16 cellular contexts compared by ENCODE assay signal in the genomic region with DNA sequence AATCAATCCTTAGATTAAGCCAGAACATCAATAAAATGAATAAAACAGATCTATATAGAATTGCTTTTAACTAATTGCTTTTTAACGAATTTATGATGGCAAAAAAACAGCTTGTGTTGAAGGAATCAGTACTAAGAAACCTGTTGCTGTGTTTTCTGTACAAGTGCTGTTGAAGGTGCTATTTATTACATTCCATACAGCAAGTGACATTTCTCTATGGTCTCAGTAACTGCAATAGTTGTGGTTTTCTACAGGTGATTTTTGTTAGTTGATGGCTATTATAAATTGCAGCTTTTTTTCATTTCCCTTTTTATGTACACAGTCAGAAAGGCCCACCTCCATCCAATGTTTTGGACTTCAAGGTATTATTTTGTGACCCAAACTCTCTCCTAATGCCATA. TPM values are rescaled to one million over a fixed set of nuclear protein-coding genes. Genes with fewer than 3 reads are reported as not detected.
DNase-seq lines count a peak whose midpoint lies in the region; ATAC-seq, FAIRE-seq and TF ChIP-seq lines count a peak whose summit lies in the region.
"Had no signal": no experiment of that assay in that cellular context is flagged by ENCODE, and none has a peak within 500 bp of the region (broad histone marks: within the 10 kb centered on the region; RNA-seq: fewer than 3 reads in every experiment).

No MANE protein-coding gene starts in this region.

- no peak for TF ChIP-seq CTCF in HEK293 (tag by site-specific recombination; IDR thresholded peaks at IDR 0.05)
- TF ChIP-seq CTCF in OCI-LY7 (conservative IDR thresholded peaks at IDR 0.05; ENCODE audit: low read length), result no peak
- TF ChIP-seq CTCF in pancreas (IDR thresholded peaks at IDR 0.05), result no peak
- no peak for TF ChIP-seq CTCF in lower lobe of right lung (IDR thresholded peaks at IDR 0.05)

- H3K36me3 ChIP-seq in HEK293 (ENCODE audit: control insufficient read depth in 2 of 2, insufficient read depth in 1 of 2, low read length in 2 of 2) (no peaks in the 10 kb centered on the region), OCI-LY7 (ENCODE audit: insufficient read depth, low read length) (peaks cover 7% of the 10 kb centered on the region; the same call in 1 of the 2 replicates), pancreas (no peaks in the 10 kb centered on the region), lower lobe of right lung (no peaks in the 10 kb centered on the region)
- H3K36me3 ChIP-seq: BLaER1 had no signal

- CTCF ChIA-PET in HEK293 (lab: Yijun Ruan, JAX) (interaction anchor here (0.6 to 0.7 kb wide), 2 partner anchors 56 to 225 kb away, joined by 4 to 5 read pairs; no protein-coding TSS in a partner anchor), OCI-LY7 (lab: Charles Lee; ENCODE audit: unreplicated experiment) (no interaction called here)

- no peak overlapping the region for H3K4me3 ChIP-seq in HEK293 (ENCODE audit: low read depth, low read length)
- peak overlapping the region; percentile 15 for H3K4me3 ChIP-seq in OCI-LY7 (ENCODE audit: low read depth, low read length, poor library complexity, severe bottlenecking)
- no peak overlapping the region for H3K4me3 ChIP-seq in pancreas
- H3K4me3 ChIP-seq in lower lobe of right lung, result no peak overlapping the region
- H3K4me3 ChIP-seq: BLaER1, GM23338 had no signal

- H3K27ac ChIP-seq in HEK293 (ENCODE audit: extremely low read depth, low read depth, low read length) (no peak overlapping the region), OCI-LY7 (ENCODE audit: low read depth, low read length, poor library complexity, severe bottlenecking) (peak overlapping the region; percentile 59), pancreas (no peak overlapping the region), lower lobe of right lung (no peak overlapping the region)
- H3K27ac ChIP-seq: BLaER1, HL-60 had no signal

- H3K4me2 ChIP-seq in OCI-LY7 (ENCODE audit: low read length), result peak overlapping the region; percentile 41
- H3K4me2 ChIP-seq: BLaER1, GM23338 had no signal

- ATAC-seq in GM18867 (IDR thresholded peaks at IDR 0.05; ENCODE audit: unreplicated experiment) (peak; percentile 76), pancreas (no peak), lower lobe of right lung (no peak)
- ATAC-seq: GM23338 had no signal

- H3K4me1 ChIP-seq in HEK293 (ENCODE audit: control insufficient read depth, insufficient read depth, low read length) (no peaks in the 10 kb centered on the region), OCI-LY7 (ENCODE audit: insufficient read depth, low read length, poor library complexity, severe bottlenecking) (peaks cover 51% of the 10 kb centered on the region), pancreas (peaks cover 0 to 21% (median 4%) of the 10 kb centered on the region in 3 donors), lower lobe of right lung (no peaks in the 10 kb centered on the region)
- H3K4me1 ChIP-seq: BLaER1, Caco-2 had no signal

- 69 to 77% methylated on average over 1 of the region's 1 CpG for WGBS in pancreas, 2 donors

- no peaks in the 10 kb centered on the region for H4K20me1 ChIP-seq in OCI-LY7 (ENCODE audit: insufficient read depth, low read length)
- H4K20me1 ChIP-seq: BLaER1 had no signal

- POLR2A ChIA-PET in HEK293 (lab: Yijun Ruan, JAX) (no interaction called here), OCI-LY7 (lab: Charles Lee) (interaction anchor here (0.6 to 3.1 kb wide), 6 partner anchors 11 to 257 kb away, joined by 3 to 16 read pairs (median 5); a partner anchor contains a TSS)

- H3K9me2 ChIP-seq in OCI-LY7 (ENCODE audit: insufficient read depth, low read length), result no peaks in the 10 kb centered on the region

- BruUV-seq in OCI-LY7 (replicated peaks; lab: Mats Ljungman, UMichigan), result no TSS peak

- FAIRE-seq in pancreas (lab: Jason Lieb, UNC), result peak; percentile 13
- FAIRE-seq: GM18507 had no signal

- DNase-seq in OCI-LY7 (ENCODE audit: low spot score) (peak; percentile 64), pancreas (no peak), NCI-H2029 treated with DMSO at 0.1 percent for 48 hours (lab: John Stamatoyannopoulos, UW) (no peak), lower lobe of right lung (no peak), activated T-cell treated with anti-CD3 and anti-CD28 coated beads for 4 hours (no peak)
- DNase-seq: 8988T; AML-193; Caco-2; CD8-positive, alpha-beta memory T cell; H7 had no signal

- H3K9me3 ChIP-seq in HEK293 (ENCODE audit: control insufficient read depth, insufficient read depth, low read depth, low read length) (no peaks in the 10 kb centered on the region), OCI-LY7 (ENCODE audit: low read length) (no peaks in the 10 kb centered on the region), pancreas (no peaks in the 10 kb centered on the region), lower lobe of right lung (no peaks in the 10 kb centered on the region)
- H3K9me3 ChIP-seq: BLaER1, Caco-2 had no signal

- no peaks in the 10 kb centered on the region for H3K27me3 ChIP-seq in pancreas
- H3K27me3 ChIP-seq in lower lobe of right lung (ENCODE audit: low read depth), result no peaks in the 10 kb centered on the region
- H3K27me3 ChIP-seq: BLaER1 had no signal

- H2AFZ ChIP-seq in OCI-LY7 (ENCODE audit: low read length), result no peak overlapping the region
- H2AFZ ChIP-seq: GM23338 had no signal

- no peaks in the 10 kb centered on the region for H3K79me2 ChIP-seq in OCI-LY7 (ENCODE audit: insufficient read depth, low read depth, low read length)

- intact Hi-C loops in OCI-LY7 (cut with micrococcal nuclease; ENCODE audit: unreplicated experiment), result loop anchor here (2.0 to 5.0 kb wide), 2 partner anchors 56 to 178 kb away; no protein-coding TSS in a partner anchor
- intact Hi-C loops in pancreas (cut with DNase I), result no loop called here
- intact Hi-C loops in lower lobe of right lung (cut with DNase I), result no loop called here

TF ChIP-seq in HEK293, 187 proteins besides CTCF, POLR2A, EP300 and RAD21 (continues in another document):
- TF ChIP-seq ZNF830 (tag by site-specific recombination; IDR thresholded peaks at IDR 0.05; ENCODE audit: low read depth), result no peak
- TF ChIP-seq, protein P1, sequence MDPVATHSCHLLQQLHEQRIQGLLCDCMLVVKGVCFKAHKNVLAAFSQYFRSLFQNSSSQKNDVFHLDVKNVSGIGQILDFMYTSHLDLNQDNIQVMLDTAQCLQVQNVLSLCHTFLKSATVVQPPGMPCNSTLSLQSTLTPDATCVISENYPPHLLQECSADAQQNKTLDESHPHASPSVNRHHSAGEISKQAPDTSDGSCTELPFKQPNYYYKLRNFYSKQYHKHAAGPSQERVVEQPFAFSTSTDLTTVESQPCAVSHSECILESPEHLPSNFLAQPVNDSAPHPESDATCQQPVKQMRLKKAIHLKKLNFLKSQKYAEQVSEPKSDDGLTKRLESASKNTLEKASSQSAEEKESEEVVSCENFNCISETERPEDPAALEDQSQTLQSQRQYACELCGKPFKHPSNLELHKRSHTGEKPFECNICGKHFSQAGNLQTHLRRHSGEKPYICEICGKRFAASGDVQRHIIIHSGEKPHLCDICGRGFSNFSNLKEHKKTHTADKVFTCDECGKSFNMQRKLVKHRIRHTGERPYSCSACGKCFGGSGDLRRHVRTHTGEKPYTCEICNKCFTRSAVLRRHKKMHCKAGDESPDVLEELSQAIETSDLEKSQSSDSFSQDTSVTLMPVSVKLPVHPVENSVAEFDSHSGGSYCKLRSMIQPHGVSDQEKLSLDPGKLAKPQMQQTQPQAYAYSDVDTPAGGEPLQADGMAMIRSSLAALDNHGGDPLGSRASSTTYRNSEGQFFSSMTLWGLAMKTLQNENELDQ (tag by site-specific recombination; IDR thresholded peaks at IDR 0.05; ENCODE audit: low read depth), result no peak
- TF ChIP-seq ZNF660 (tag by site-specific recombination; IDR thresholded peaks at IDR 0.05), result no peak
- TF ChIP-seq SCRT2 (tag by site-specific recombination; IDR thresholded peaks at IDR 0.05), result peak; percentile 85
- TF ChIP-seq, protein P2, sequence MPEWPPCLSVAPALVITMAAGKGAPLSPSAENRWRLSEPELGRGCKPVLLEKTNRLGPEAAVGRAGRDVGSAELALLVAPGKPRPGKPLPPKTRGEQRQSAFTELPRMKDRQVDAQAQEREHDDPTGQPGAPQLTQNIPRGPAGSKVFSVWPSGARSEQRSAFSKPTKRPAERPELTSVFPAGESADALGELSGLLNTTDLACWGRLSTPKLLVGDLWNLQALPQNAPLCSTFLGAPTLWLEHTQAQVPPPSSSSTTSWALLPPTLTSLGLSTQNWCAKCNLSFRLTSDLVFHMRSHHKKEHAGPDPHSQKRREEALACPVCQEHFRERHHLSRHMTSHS (tag by site-specific recombination; IDR thresholded peaks at IDR 0.05), result no peak
- TF ChIP-seq KLF9 (tag by site-specific recombination; IDR thresholded peaks at IDR 0.05; ENCODE audit: low read depth), result no peak
- TF ChIP-seq ZNF114 (tag by site-specific recombination; IDR thresholded peaks at IDR 0.05), result no peak
- TF ChIP-seq ZNF391 (tag by site-specific recombination; IDR thresholded peaks at IDR 0.05; ENCODE audit: borderline replicate concordance, low read depth), result no peak
- TF ChIP-seq FEZF1 (tag by site-specific recombination; IDR thresholded peaks at IDR 0.05), result no peak
- TF ChIP-seq ZNF600 (tag by site-specific recombination; IDR thresholded peaks at IDR 0.05), result no peak
- TF ChIP-seq, protein P3, sequence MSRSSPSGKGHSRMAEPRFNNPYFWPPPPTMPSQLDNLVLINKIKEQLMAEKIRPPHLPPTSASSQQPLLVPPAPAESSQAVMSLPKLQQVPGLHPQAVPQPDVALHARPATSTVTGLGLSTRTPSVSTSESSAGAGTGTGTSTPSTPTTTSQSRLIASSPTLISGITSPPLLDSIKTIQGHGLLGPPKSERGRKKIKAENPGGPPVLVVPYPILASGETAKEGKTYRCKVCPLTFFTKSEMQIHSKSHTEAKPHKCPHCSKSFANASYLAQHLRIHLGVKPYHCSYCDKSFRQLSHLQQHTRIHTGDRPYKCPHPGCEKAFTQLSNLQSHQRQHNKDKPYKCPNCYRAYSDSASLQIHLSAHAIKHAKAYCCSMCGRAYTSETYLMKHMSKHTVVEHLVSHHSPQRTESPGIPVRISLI (tag by site-specific recombination; IDR thresholded peaks at IDR 0.05), result no peak
- TF ChIP-seq ZNF473 (tag by site-specific recombination; IDR thresholded peaks at IDR 0.05), result no peak

RNA-seq across cellular contexts. Expression of a gene that starts 56.6 kb away (rescaled TPM):
- 14.1 and 16.5 TPM in 2 replicates for total RNA-seq in OCI-LY7 (2014; rRNA removed; shearing (Covaris generic))
- total RNA-seq in OCI-LY7 (2022) (12.4 and 13.3 TPM in 2 replicates), pancreas (10 to 100 TPM in 1 of 6 donors, 1 to 10 TPM in 5; 5.2 to 10.7 (median 7.7) TPM), lower lobe of right lung (11.6 TPM)
- polyA plus RNA-seq in pancreas, result 1 to 10 TPM; 2.7 to 5.6 TPM
